Comparison of ENCODE assay signal across 7 cellular contexts in genomic region chr16:29113446-29113845, GRCh38.
A peak's percentile ranks its signal among the peaks of the same experiment; 100 is the strongest.
DNase-seq lines count a peak whose midpoint lies in the region; ATAC-seq, FAIRE-seq and TF ChIP-seq lines count a peak whose summit lies in the region.
"Not testable (repeated sequence)": the region's sequence is repeated elsewhere in the genome, so short reads cannot be mapped to it uniquely, and the experiment has no call there.

No MANE protein-coding gene starts in this region.

- TF ChIP-seq POLR2A in K562 (conservative IDR thresholded peaks at IDR 0.05): not testable (repeated sequence)

- BruUV-seq in K562 (replicated peaks; lab: Mats Ljungman, UMichigan): not testable (repeated sequence)

- POLR2A ChIA-PET in CD4-positive, alpha-beta T cell (lab: Charles Lee); T-cell (lab: Charles Lee); activated CD4-positive, alpha-beta memory T cell treated with anti-CD3 and anti-CD28 coated beads, Interleukin-2, amount 10 ng/mL, durations not matched to agents 7 days and 5 days (lab: Charles Lee); K562 (lab: Yijun Ruan, JAX): not testable (repeated sequence)

- intact Hi-C loops in CD4-positive, alpha-beta T cell (cut with DNase I, micrococcal nuclease): loop anchor here in 1 of 2 experiments (5.0 to 10.0 kb wide), 2 partner anchors 141 to 199 kb away; no protein-coding TSS in a partner anchor
- intact Hi-C loops in K562 (cut with micrococcal nuclease): not testable (repeated sequence)

- TF ChIP-seq CTCF in CD4-positive, alpha-beta T cell (IDR thresholded peaks at IDR 0.05); K562 (IDR thresholded peaks at IDR 0.05 in 2 of 3, conservative IDR thresholded peaks at IDR 0.05 in 1 of 3; ENCODE audit: insufficient read depth in 2 of 3, low read depth in 1 of 3, low read length in 3 of 3); neutrophil (IDR thresholded peaks at IDR 0.05): not testable (repeated sequence)

- not testable (repeated sequence) for H2AFZ ChIP-seq in K562 (ENCODE audit: low read depth, low read length)

- H3K36me3 Mint-ChIP-seq in CD4-positive, alpha-beta T cell (ENCODE audit: low read depth): peaks cover 76% of the 10 kb centered on the region
- peaks cover 38% of the 10 kb centered on the region for H3K36me3 Mint-ChIP-seq in T-cell
- peaks cover 60% of the 10 kb centered on the region for H3K36me3 Mint-ChIP-seq in activated CD4-positive, alpha-beta memory T cell treated with anti-CD3 and anti-CD28 coated beads, Interleukin-2, amount 10 ng/mL, durations not matched to agents 7 days and 5 days (ENCODE audit: low read depth)
- H3K36me3 Mint-ChIP-seq in activated T-helper 17 cell treated with anti-CD3 and anti-CD28 coated beads, Interleukin-2, amount 50 U/mL, for 72 hours (ENCODE audit: low read depth): peaks cover 99% of the 10 kb centered on the region
- H3K36me3 Mint-ChIP-seq in memory B cell: not testable (repeated sequence)

- peak; percentile 48 for FAIRE-seq in K562 (lab: Jason Lieb, UNC)

- not testable (repeated sequence) for H3K36me3 ChIP-seq in K562 (ENCODE audit: control insufficient read depth, insufficient read depth, low read length)
- H3K36me3 ChIP-seq in neutrophil: peaks cover 54% of the 10 kb centered on the region

- H3K79me2 ChIP-seq in K562 (ENCODE audit: control insufficient read depth, insufficient read depth, low read length): not testable (repeated sequence)

- not testable (repeated sequence) for H3K27me3 ChIP-seq in CD4-positive, alpha-beta T cell (ENCODE audit: control insufficient read depth, insufficient read depth, low read length); neutrophil
- peaks cover 11 to 23% of the 10 kb centered on the region in 2 experiments for H3K27me3 ChIP-seq in K562 (ENCODE audit: control insufficient read depth in 2 of 2, insufficient read depth in 2 of 2, low read length in 2 of 2)

- H3K4me1 ChIP-seq in K562 (replicated peaks in 1 of 2; ENCODE audit: control insufficient read depth in 2 of 2, insufficient read depth in 2 of 2, low read length in 2 of 2): peaks cover 6 to 13% of the 10 kb centered on the region in 2 experiments; a peak in 4 of 5 replicates
- H3K4me1 ChIP-seq in neutrophil (ENCODE audit: control insufficient read depth in 1 of 2, insufficient read depth in 1 of 2, low read depth in 1 of 2, low read length in 1 of 2): peaks cover 16 to 21% of the 10 kb centered on the region in 2 experiments

- DNase-seq in CD4-positive, alpha-beta T cell; T-cell; K562 (ENCODE audit: extremely low read depth in 1 of 4, low spot score in 3 of 4); memory B cell (ENCODE audit: low spot score in 2 of 2): not testable (repeated sequence)
- DNase-seq in activated CD4-positive, alpha-beta memory T cell treated with anti-CD3 and anti-CD28 coated beads, Interleukin-2, amount 10 ng/mL, durations not matched to agents 7 days and 5 days: peak; percentile 29

- peak overlapping the region; percentile 62 for H3K27ac Mint-ChIP-seq in CD4-positive, alpha-beta T cell
- H3K27ac Mint-ChIP-seq in T-cell (peak overlapping the region; percentile 72 to 83), memory B cell (peak overlapping the region; percentile 35)
- peak overlapping the region; percentile 71 for H3K27ac Mint-ChIP-seq in activated CD4-positive, alpha-beta memory T cell treated with anti-CD3 and anti-CD28 coated beads, Interleukin-2, amount 10 ng/mL, durations not matched to agents 7 days and 5 days
- peak overlapping the region; percentile 40 for H3K27ac Mint-ChIP-seq in activated T-helper 17 cell treated with anti-CD3 and anti-CD28 coated beads, Interleukin-2, amount 50 U/mL, for 72 hours

- not testable (repeated sequence) for H4K20me1 ChIP-seq in K562 (replicated peaks; ENCODE audit: control insufficient read depth, insufficient read depth, low read length)

- not testable (repeated sequence) for TF ChIP-seq RAD21 in K562 (CRISPR knock-in tag; conservative IDR thresholded peaks at IDR 0.05 in 1 of 2, IDR thresholded peaks at IDR 0.05 in 1 of 2)

- in situ Hi-C loops in K562 (cut with MboI): not testable (repeated sequence)

- H3K27me3 Mint-ChIP-seq in CD4-positive, alpha-beta T cell; T-cell; activated CD4-positive, alpha-beta memory T cell treated with anti-CD3 and anti-CD28 coated beads, Interleukin-2, amount 10 ng/mL, durations not matched to agents 7 days and 5 days; activated T-helper 17 cell treated with anti-CD3 and anti-CD28 coated beads, Interleukin-2, amount 50 U/mL, for 72 hours; memory B cell: not testable (repeated sequence)

- CTCF ChIA-PET in CD4-positive, alpha-beta T cell (lab: Charles Lee); T-cell (lab: Charles Lee); activated CD4-positive, alpha-beta memory T cell treated with anti-CD3 and anti-CD28 coated beads, Interleukin-2, amount 10 ng/mL, durations not matched to agents 7 days and 5 days (lab: Charles Lee); K562 (lab: Yijun Ruan, JAX; ENCODE audit: low intra/inter-chr PET ratio): not testable (repeated sequence)

- not testable (repeated sequence) for H3K4me3 ChIP-seq in K562; neutrophil (ENCODE audit: low read depth in 1 of 2, low read length in 1 of 2)

- not testable (repeated sequence) for ATAC-seq in CD4-positive, alpha-beta T cell (ENCODE audit: poor library complexity); K562; memory B cell (ENCODE audit: low read depth)
- peak in 1 of 4 experiments; percentile 24 for ATAC-seq in T-cell (replicated peaks in 1 of 4)
- peak; percentile 33 for ATAC-seq in activated T-helper 17 cell treated with anti-CD3 and anti-CD28 coated beads, Interleukin-2, amount 50 U/mL, for 72 hours (replicated peaks)

- not testable (repeated sequence) for H3K9me3 Mint-ChIP-seq in CD4-positive, alpha-beta T cell; T-cell; activated CD4-positive, alpha-beta memory T cell treated with anti-CD3 and anti-CD28 coated beads, Interleukin-2, amount 10 ng/mL, durations not matched to agents 7 days and 5 days; activated T-helper 17 cell treated with anti-CD3 and anti-CD28 coated beads, Interleukin-2, amount 50 U/mL, for 72 hours; memory B cell

- TF ChIP-seq EP300 in K562 (IDR thresholded peaks at IDR 0.05; ENCODE audit: low read length): not testable (repeated sequence)

- not testable (repeated sequence) for H3K27ac ChIP-seq in CD4-positive, alpha-beta T cell (ENCODE audit: low read depth, low read length); K562 (ENCODE audit: extremely low read depth, low read depth, low read length)
- H3K27ac ChIP-seq in neutrophil: peak overlapping the region; percentile 63

- not testable (repeated sequence) for H3K9me3 ChIP-seq in CD4-positive, alpha-beta T cell (ENCODE audit: control insufficient read depth, low read length); K562 (replicated peaks; ENCODE audit: control insufficient read depth, insufficient read depth, low read depth, low read length); neutrophil

- 6% methylated on average over 1 of the region's 1 CpG for WGBS in K562 (ENCODE audit: insufficient coverage, low coverage, missing lambda C conversion rate)

- not testable (repeated sequence) for H3K4me3 Mint-ChIP-seq in CD4-positive, alpha-beta T cell; T-cell; activated CD4-positive, alpha-beta memory T cell treated with anti-CD3 and anti-CD28 coated beads, Interleukin-2, amount 10 ng/mL, durations not matched to agents 7 days and 5 days; activated T-helper 17 cell treated with anti-CD3 and anti-CD28 coated beads, Interleukin-2, amount 50 U/mL, for 72 hours; memory B cell

- H3K4me1 Mint-ChIP-seq in CD4-positive, alpha-beta T cell (ENCODE audit: low read depth): peaks cover 34% of the 10 kb centered on the region
- peaks cover 25 to 61% (median 59%) of the 10 kb centered on the region in 3 donors for H3K4me1 Mint-ChIP-seq in T-cell
- H3K4me1 Mint-ChIP-seq in activated CD4-positive, alpha-beta memory T cell treated with anti-CD3 and anti-CD28 coated beads, Interleukin-2, amount 10 ng/mL, durations not matched to agents 7 days and 5 days: peaks cover 66% of the 10 kb centered on the region
- peaks cover 32% of the 10 kb centered on the region for H3K4me1 Mint-ChIP-seq in activated T-helper 17 cell treated with anti-CD3 and anti-CD28 coated beads, Interleukin-2, amount 50 U/mL, for 72 hours
- H3K4me1 Mint-ChIP-seq in memory B cell: not testable (repeated sequence)

- H3K9me1 ChIP-seq in K562 (ENCODE audit: control insufficient read depth, insufficient read depth, low read length): not testable (repeated sequence)

- not testable (repeated sequence) for H3K4me2 ChIP-seq in K562 (ENCODE audit: insufficient read depth, low read length)

- H3K9ac ChIP-seq in K562 (ENCODE audit: insufficient read depth in 1 of 2, low read depth in 2 of 2, low read length in 2 of 2): not testable (repeated sequence)

TF ChIP-seq in K562, 482 proteins besides CTCF, POLR2A, EP300 and RAD21:
- peak; percentile 22; the same call in 1 of the 2 replicates for TF ChIP-seq L3MBTL2 (IDR thresholded peaks at IDR 0.05)
TF ChIP-seq in K562: peak in this region for 1; not testable (repeated sequence) for 481.
